ENCODE assay signal across 1 cellular context in the genomic region with DNA sequence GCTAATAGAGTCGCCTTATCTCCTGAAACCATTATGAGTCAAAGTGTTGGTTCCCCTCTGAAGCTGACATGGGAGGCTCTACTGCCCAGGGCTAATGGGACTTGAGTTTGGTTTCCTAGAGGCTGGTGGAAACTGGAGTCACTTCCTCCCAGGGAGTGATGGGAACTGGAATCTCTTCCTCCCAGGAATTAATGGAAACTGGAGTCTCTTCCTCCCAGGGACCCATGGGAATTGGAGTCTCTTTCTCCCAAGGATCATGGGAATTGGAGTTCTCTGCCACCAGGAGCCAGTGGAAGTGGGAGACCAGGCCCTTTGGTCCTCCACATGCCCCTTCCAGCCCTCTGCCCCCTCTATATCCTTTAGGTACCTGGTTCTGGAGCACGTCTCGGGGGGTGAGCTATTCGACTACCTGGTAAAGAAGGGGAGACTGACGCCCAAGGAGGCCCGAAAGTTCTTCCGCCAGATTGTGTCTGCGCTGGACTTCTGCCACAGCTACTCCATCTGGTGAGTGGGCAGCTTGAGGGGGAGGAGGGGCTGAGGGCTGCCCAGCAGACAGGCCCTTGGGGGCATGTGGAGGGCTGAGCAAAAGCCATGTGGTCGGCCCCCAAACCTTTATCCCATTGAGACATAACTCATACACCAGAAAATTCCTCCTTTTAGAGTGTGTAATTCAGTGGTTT.
TF ChIP-seq lines count a peak whose summit lies in the region.

No MANE protein-coding gene starts in this region.

TF ChIP-seq in SK-N-SH treated with all-trans-retinoic acid at 6 μM for 48 hours, 23 proteins besides CTCF, POLR2A, EP300 and RAD21 (continued from another document):
- TF ChIP-seq ISL1 (CRISPR knock-in tag; IDR thresholded peaks at IDR 0.05) (no peak), PPARA (CRISPR knock-in tag; IDR thresholded peaks at IDR 0.05; ENCODE audit: borderline replicate concordance) (no peak), CSDC2 (CRISPR knock-in tag; IDR thresholded peaks at IDR 0.05) (no peak), ZFP30 (CRISPR knock-in tag; IDR thresholded peaks at IDR 0.05) (no peak), OSR1 (CRISPR knock-in tag; IDR thresholded peaks at IDR 0.05) (no peak)
- TF ChIP-seq, protein P1, sequence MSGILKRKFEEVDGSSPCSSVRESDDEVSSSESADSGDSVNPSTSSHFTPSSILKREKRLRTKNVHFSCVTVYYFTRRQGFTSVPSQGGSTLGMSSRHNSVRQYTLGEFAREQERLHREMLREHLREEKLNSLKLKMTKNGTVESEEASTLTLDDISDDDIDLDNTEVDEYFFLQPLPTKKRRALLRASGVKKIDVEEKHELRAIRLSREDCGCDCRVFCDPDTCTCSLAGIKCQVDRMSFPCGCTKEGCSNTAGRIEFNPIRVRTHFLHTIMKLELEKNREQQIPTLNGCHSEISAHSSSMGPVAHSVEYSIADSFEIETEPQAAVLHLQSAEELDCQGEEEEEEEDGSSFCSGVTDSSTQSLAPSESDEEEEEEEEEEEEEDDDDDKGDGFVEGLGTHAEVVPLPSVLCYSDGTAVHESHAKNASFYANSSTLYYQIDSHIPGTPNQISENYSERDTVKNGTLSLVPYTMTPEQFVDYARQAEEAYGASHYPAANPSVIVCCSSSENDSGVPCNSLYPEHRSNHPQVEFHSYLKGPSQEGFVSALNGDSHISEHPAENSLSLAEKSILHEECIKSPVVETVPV (CRISPR knock-in tag; IDR thresholded peaks at IDR 0.05), result no peak
- TF ChIP-seq, protein P2, sequence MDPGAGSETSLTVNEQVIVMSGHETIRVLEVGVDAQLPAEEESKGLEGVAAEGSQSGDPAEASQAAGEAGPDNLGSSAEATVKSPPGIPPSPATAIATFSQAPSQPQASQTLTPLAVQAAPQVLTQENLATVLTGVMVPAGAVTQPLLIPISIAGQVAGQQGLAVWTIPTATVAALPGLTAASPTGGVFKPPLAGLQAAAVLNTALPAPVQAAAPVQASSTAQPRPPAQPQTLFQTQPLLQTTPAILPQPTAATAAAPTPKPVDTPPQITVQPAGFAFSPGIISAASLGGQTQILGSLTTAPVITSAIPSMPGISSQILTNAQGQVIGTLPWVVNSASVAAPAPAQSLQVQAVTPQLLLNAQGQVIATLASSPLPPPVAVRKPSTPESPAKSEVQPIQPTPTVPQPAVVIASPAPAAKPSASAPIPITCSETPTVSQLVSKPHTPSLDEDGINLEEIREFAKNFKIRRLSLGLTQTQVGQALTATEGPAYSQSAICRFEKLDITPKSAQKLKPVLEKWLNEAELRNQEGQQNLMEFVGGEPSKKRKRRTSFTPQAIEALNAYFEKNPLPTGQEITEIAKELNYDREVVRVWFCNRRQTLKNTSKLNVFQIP (CRISPR knock-in tag; IDR thresholded peaks at IDR 0.05; ENCODE audit: borderline replicate concordance, low read depth), result no peak
